Comparison of ENCODE assay signal across 23 cellular contexts in genomic region chr13:67763316-67763715, GRCh38.
"Had no signal": no experiment of that assay in that cellular context is flagged by ENCODE, and none has a peak within 500 bp of the region (broad histone marks: within the 10 kb centered on the region; RNA-seq: fewer than 3 reads in every experiment).

No MANE protein-coding gene starts in this region.

- H3K9me3 ChIP-seq: colonic mucosa, neutrophil, stomach, thyroid gland, upper lobe of left lung, vagina had no signal

- H3K27ac ChIP-seq: colonic mucosa, neutrophil, skin epidermis, stomach, thyroid gland, upper lobe of left lung, vagina, VCaP had no signal

- FAIRE-seq: bronchial epithelial cell, TTC549 had no signal

- H3K27me3 ChIP-seq: colonic mucosa, neutrophil, stomach, thyroid gland, upper lobe of left lung, vagina had no signal

- H3K4me1 ChIP-seq: colonic mucosa, stomach, thyroid gland, upper lobe of left lung, vagina had no signal

- DNase-seq: activated CD4-positive, alpha-beta T cell treated with anti-CD3 and anti-CD28 coated beads for 48 hours; activated CD4-positive, alpha-beta T cell treated with anti-CD3 and anti-CD28 coated beads, Interleukin-2, amount 50 U/mL, for 48 hours; activated CD8-positive, alpha-beta memory T cell treated with anti-CD3 and anti-CD28 coated beads for 24 hours; activated effector memory CD4-positive, alpha-beta T cell treated with Interleukin-2 at 50 U/mL for 16 hours; activated naive CD4-positive, alpha-beta T cell treated with Interleukin-2 at 50 U/mL for 16 hours; anterior cingulate cortex; cerebellar nuclear complex; colonic mucosa; effector CD8-positive, alpha-beta T cell; islet precursor cell; left ventricle myocardium superior; stimulated activated CD4-positive, alpha-beta T cell treated with anti-CD3 and anti-CD28 coated beads, Interleukin-2, amount 100 ng/mL, for 24 hours; stimulated activated naive B cell treated with anti-CD40 and anti-IgM and Interleukin-4, amounts not matched to agents 10 μg/mL and 1 μg/mL and 100 μg/mL, for 72 hours; stomach; T-helper 9 cell; thyroid gland; upper lobe of left lung had no signal

- H3K36me3 ChIP-seq: colonic mucosa, neutrophil, stomach, thyroid gland, upper lobe of left lung, vagina had no signal

- H3K4me3 ChIP-seq: colonic mucosa, skin epidermis, stomach, thyroid gland, upper lobe of left lung, vagina had no signal
